Comparison of ENCODE assay signal across 8 cellular contexts in the genomic region with DNA sequence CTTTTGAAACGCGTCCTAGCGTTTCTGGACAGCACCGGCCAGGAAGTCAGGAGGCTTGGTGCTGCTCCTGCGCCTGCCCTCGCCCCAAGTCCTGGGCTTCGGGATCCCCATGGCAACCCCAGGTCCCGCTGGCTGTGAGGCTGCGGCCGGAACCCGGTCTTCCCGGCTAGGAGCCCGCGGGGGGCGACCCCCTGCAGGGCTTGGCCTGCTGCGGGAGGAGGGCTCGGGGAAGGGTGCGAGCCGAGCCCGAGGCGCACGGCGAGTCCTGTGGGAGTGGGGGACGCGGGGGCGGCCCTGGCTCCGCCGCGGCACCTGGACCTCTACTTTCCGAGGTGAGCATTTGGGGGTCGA. TPM values are rescaled to one million over a fixed set of nuclear protein-coding genes. Genes with fewer than 3 reads are reported as not detected.
DNase-seq lines count a peak whose midpoint lies in the region; ATAC-seq and TF ChIP-seq lines count a peak whose summit lies in the region.

No MANE protein-coding gene starts in this region.

- H3K27ac Mint-ChIP-seq in osteocyte (ENCODE audit: unreplicated experiment), result peak overlapping the region; percentile 56

- H3K9me3 ChIP-seq in WERI-Rb-1 (ENCODE audit: severe bottlenecking), result no peaks in the 10 kb centered on the region

- peaks cover 36% of the 10 kb centered on the region for H3K36me3 ChIP-seq in WERI-Rb-1

- H3K27ac ChIP-seq in WERI-Rb-1, result peak overlapping the region; percentile 91

- H3K36me3 Mint-ChIP-seq in osteocyte (ENCODE audit: unreplicated experiment), result peaks cover 4% of the 10 kb centered on the region

- peak overlapping the region; percentile 76 for H3K4me3 Mint-ChIP-seq in osteocyte (ENCODE audit: unreplicated experiment)

- H3K27me3 Mint-ChIP-seq in osteocyte (ENCODE audit: unreplicated experiment), result no peaks in the 10 kb centered on the region

- peaks cover 31% of the 10 kb centered on the region for H3K4me1 Mint-ChIP-seq in osteocyte (ENCODE audit: unreplicated experiment)

- no peaks in the 10 kb centered on the region for H3K9me3 Mint-ChIP-seq in osteocyte (ENCODE audit: unreplicated experiment)

- ATAC-seq in GM19023 (IDR thresholded peaks at IDR 0.05; ENCODE audit: unreplicated experiment) (peak; percentile 5), HG03196 (IDR thresholded peaks at IDR 0.05; ENCODE audit: unreplicated experiment) (peak; percentile 15)

- DNase-seq in CD1c-positive myeloid dendritic cell (ENCODE audit: extremely low spot score), result peak; percentile 13
- DNase-seq in WERI-Rb-1, result no peak
- no peak for DNase-seq in fibroblast of pulmonary artery (ENCODE audit: low read depth)
- DNase-seq in osteocyte (ENCODE audit: extremely low spot score, unreplicated experiment), result no peak
- DNase-seq in MV-4-11 (lab: John Stamatoyannopoulos, UW), result no peak
- no peak for DNase-seq in globus pallidus (ENCODE audit: low spot score)

- H3K27me3 ChIP-seq in WERI-Rb-1 (ENCODE audit: insufficient read depth, low read depth, severe bottlenecking), result no peaks in the 10 kb centered on the region

- no peak for TF ChIP-seq CTCF in WERI-Rb-1 (IDR thresholded peaks at IDR 0.05; ENCODE audit: low read depth, low read length)
- no peak for TF ChIP-seq CTCF in fibroblast of pulmonary artery (IDR thresholded peaks at IDR 0.05; ENCODE audit: low read length, missing control alignments)
- TF ChIP-seq CTCF in osteocyte (IDR thresholded peaks at IDR 0.05), result no peak

- H3K4me3 ChIP-seq in WERI-Rb-1 (ENCODE audit: low read depth, low read length), result peak overlapping the region; percentile 76
- peak overlapping the region; percentile 82 for H3K4me3 ChIP-seq in fibroblast of pulmonary artery (replicated peaks; ENCODE audit: low read depth, low read length)

RNA-seq across cellular contexts. Expression of gene MORN1, which starts 0.3 kb away (rescaled TPM):
- total RNA-seq in osteocyte, result 10.9 and 12.7 TPM in 2 replicates

RNA-seq across cellular contexts. Expression of gene RER1, which starts 0.6 kb away (rescaled TPM):
- 144 and 147 TPM in 2 replicates for total RNA-seq in osteocyte

RNA-seq across cellular contexts. Expression of gene PEX10, which starts 21.4 kb away (rescaled TPM):
- total RNA-seq in osteocyte, result 23.1 and 25.6 TPM in 2 replicates
